In genomic region chr2:37635359-37636208, GRCh38 we compare ENCODE assay signal across 8 cellular contexts. TPM values are rescaled to one million over a fixed set of nuclear protein-coding genes. Genes with fewer than 3 reads are reported as not detected.
A peak's percentile ranks its signal among the peaks of the same experiment; 100 is the strongest.
DNase-seq lines count a peak whose midpoint lies in the region; ATAC-seq and TF ChIP-seq lines count a peak whose summit lies in the region.

No MANE protein-coding gene starts in this region.

- no peaks in the 10 kb centered on the region for H3K9me3 Mint-ChIP-seq in activated CD8-positive, alpha-beta T cell treated with anti-CD3 and anti-CD28 coated beads, Interleukin-2, amount 10 ng/mL, durations not matched to agents 7 days and 5 days (ENCODE audit: insufficient read depth)

- H3K27me3 Mint-ChIP-seq in activated CD8-positive, alpha-beta T cell treated with anti-CD3 and anti-CD28 coated beads, Interleukin-2, amount 10 ng/mL, durations not matched to agents 7 days and 5 days (ENCODE audit: low read depth), result no peaks in the 10 kb centered on the region

- H3K27ac Mint-ChIP-seq in activated CD8-positive, alpha-beta T cell treated with anti-CD3 and anti-CD28 coated beads, Interleukin-2, amount 10 ng/mL, durations not matched to agents 7 days and 5 days, result peak overlapping the region; percentile 76

- peaks cover 13% of the 10 kb centered on the region for H3K36me3 Mint-ChIP-seq in activated CD8-positive, alpha-beta T cell treated with anti-CD3 and anti-CD28 coated beads, Interleukin-2, amount 10 ng/mL, durations not matched to agents 7 days and 5 days (ENCODE audit: low read depth)

- DNase-seq in AG09309 (ENCODE audit: low read depth) (peak; percentile 78), fibroblast of villous mesenchyme (ENCODE audit: low read depth) (peak; percentile 89), BE2C (no peak), GM13977 (ENCODE audit: low spot score) (no peak)
- DNase-seq in activated CD8-positive, alpha-beta T cell treated with anti-CD3 and anti-CD28 coated beads, Interleukin-2, amount 10 ng/mL, durations not matched to agents 7 days and 5 days, result peak; percentile 81
- peak; percentile 33 to 58 (median 50) for DNase-seq in stimulated activated CD4-positive, alpha-beta T cell treated with anti-CD3 and anti-CD28 coated beads, TNF-alpha, amount 100 ng/mL, for 4 hours (ENCODE audit: low read depth in 3 of 3)

- peaks cover 9% of the 10 kb centered on the region for H3K36me3 ChIP-seq in BE2C

- ATAC-seq in GM19467 (IDR thresholded peaks at IDR 0.05; ENCODE audit: unreplicated experiment) (peak; percentile 72), HG03575 (IDR thresholded peaks at IDR 0.05; ENCODE audit: extremely low read depth, insufficient number of reproducible peaks, low FRiP score, unreplicated experiment) (peak; percentile 57)
- peak; percentile 92 for ATAC-seq in activated CD8-positive, alpha-beta T cell treated with anti-CD3 and anti-CD28 coated beads, Interleukin-2, amount 10 ng/mL, durations not matched to agents 7 days and 5 days

- H3K9me3 ChIP-seq in BE2C, result no peaks in the 10 kb centered on the region

- peaks cover 47% of the 10 kb centered on the region for H3K4me1 Mint-ChIP-seq in activated CD8-positive, alpha-beta T cell treated with anti-CD3 and anti-CD28 coated beads, Interleukin-2, amount 10 ng/mL, durations not matched to agents 7 days and 5 days (ENCODE audit: low read depth)

- H3K4me3 ChIP-seq in AG09309 (ENCODE audit: control insufficient read depth, low read depth, low read length), result no peak overlapping the region
- no peak overlapping the region for H3K4me3 ChIP-seq in fibroblast of villous mesenchyme (ENCODE audit: low read depth, low read length)
- no peak overlapping the region for H3K4me3 ChIP-seq in BE2C (ENCODE audit: low read depth, low read length)

- H3K4me3 Mint-ChIP-seq in activated CD8-positive, alpha-beta T cell treated with anti-CD3 and anti-CD28 coated beads, Interleukin-2, amount 10 ng/mL, durations not matched to agents 7 days and 5 days, result peak overlapping the region; percentile 23

- CTCF ChIA-PET in activated CD8-positive, alpha-beta T cell treated with anti-CD3 and anti-CD28 coated beads, Interleukin-2, amount 10 ng/mL, durations not matched to agents 7 days and 5 days (lab: Charles Lee), result interaction anchor here (1.1 kb wide), 1 partner anchor 15 kb away, joined by 3 read pairs; no protein-coding TSS in a partner anchor

- TF ChIP-seq CTCF in AG09309 (IDR thresholded peaks at IDR 0.05; ENCODE audit: control insufficient read depth, insufficient read depth, low read depth, low read length, missing control alignments) (no peak), fibroblast of villous mesenchyme (IDR thresholded peaks at IDR 0.05; ENCODE audit: insufficient read depth, low read depth, low read length) (no peak), BE2C (IDR thresholded peaks at IDR 0.05; ENCODE audit: low read depth, low read length) (no peak), GM13977 (IDR thresholded peaks at IDR 0.05; ENCODE audit: extremely low read depth, insufficient read depth, missing control alignments) (no peak)

- in situ Hi-C loops in GM13977 (cut with MboI; ENCODE audit: low pct_unique_long_range_greater_than_20kb, low sequenced_read_pairs, unreplicated experiment), result no loop called here

- no peaks in the 10 kb centered on the region for H3K27me3 ChIP-seq in BE2C

- POLR2A ChIA-PET in activated CD8-positive, alpha-beta T cell treated with anti-CD3 and anti-CD28 coated beads, Interleukin-2, amount 10 ng/mL, durations not matched to agents 7 days and 5 days (lab: Charles Lee), result interaction anchor here (0.6 to 1.4 kb wide), 4 partner anchors 10 to 53 kb away, joined by 3 to 4 read pairs (median 3); no protein-coding TSS in a partner anchor

- peaks cover 50% of the 10 kb centered on the region for H3K4me1 ChIP-seq in BE2C

RNA-seq across cellular contexts. Expression of gene CDC42EP3, which starts 35.9 kb away (rescaled TPM):
- total RNA-seq in activated CD8-positive, alpha-beta T cell treated with anti-CD3 and anti-CD28 coated beads, Interleukin-2, amount 10 ng/mL, durations not matched to agents 7 days and 5 days, result 10 to 100 TPM; 30.1 to 33.2 TPM
- total RNA-seq in fibroblast of villous mesenchyme, result 105 and 132 TPM in 2 replicates
- 131 TPM for polyA plus RNA-seq in BE2C (2012; ENCODE audit: insufficient read depth, insufficient read length, low read depth)

Comparison
In these comparisons a context has a peak if more than half of its experiments do, and no peak if none do; other contexts are left out.
1. DNase-seq: peak in AG09309 (single experiment), activated CD8-positive, alpha-beta T cell treated with anti-CD3 and anti-CD28 coated beads, Interleukin-2, amount 10 ng/mL, durations not matched to agents 7 days and 5 days (single experiment), fibroblast of villous mesenchyme (single experiment) and stimulated activated CD4-positive, alpha-beta T cell treated with anti-CD3 and anti-CD28 coated beads, TNF-alpha, amount 100 ng/mL, for 4 hours (3 of 3); none in BE2C (single experiment) and GM13977 (single experiment).
2. Peak in every context shown above with its lines, with median percentiles within 50 percentile points of each other: ATAC-seq.